Comparison of ENCODE assay signal across 1 cellular context in genomic region chr6:154733610-154734379, GRCh38.
TF ChIP-seq lines count a peak whose summit lies in the region.

No MANE protein-coding gene starts in this region.

TF ChIP-seq in HepG2, 621 proteins besides CTCF, POLR2A, EP300 and RAD21 (continued from another document):
- TF ChIP-seq MXD3 (CRISPR knock-in tag; IDR thresholded peaks at IDR 0.05) (peak; percentile 32), ZNF225 (CRISPR knock-in tag; IDR thresholded peaks at IDR 0.05) (peak; percentile 78; the same call in 1 of the 2 replicates), BCL3 (CRISPR knock-in tag; IDR thresholded peaks at IDR 0.05) (no peak), ZNF703 (CRISPR knock-in tag; IDR thresholded peaks at IDR 0.05; ENCODE audit: borderline replicate concordance) (peak; percentile 83; the same call in 1 of the 2 replicates), ZNF670 (CRISPR knock-in tag; IDR thresholded peaks at IDR 0.05; ENCODE audit: borderline replicate concordance) (peak; percentile 53), MAFK (conservative IDR thresholded peaks at IDR 0.05 in 1 of 2, IDR thresholded peaks at IDR 0.05 in 1 of 2; ENCODE audit: low read length in 2 of 2) (no peak), ZNF747 (CRISPR knock-in tag; IDR thresholded peaks at IDR 0.05; ENCODE audit: borderline replicate concordance) (no peak; the same call in 1 of the 2 replicates), ZNF556 (CRISPR knock-in tag; IDR thresholded peaks at IDR 0.05; ENCODE audit: borderline replicate concordance) (no peak; the same call in 1 of the 2 replicates), MYC (CRISPR knock-in tag; IDR thresholded peaks at IDR 0.05; ENCODE audit: borderline replicate concordance) (peak; percentile 58; the same call in 1 of the 2 replicates), ZSCAN30 (CRISPR knock-in tag; IDR thresholded peaks at IDR 0.05) (0 out of 2 replicates have a peak, but pooled peaks have one; percentile 53), ATF7-NPFF (CRISPR knock-in tag; IDR thresholded peaks at IDR 0.05; ENCODE audit: low read depth) (peak; percentile 57; the same call in 1 of the 2 replicates), KLF11 (CRISPR knock-in tag; IDR thresholded peaks at IDR 0.05) (peak; percentile 58; the same call in 1 of the 2 replicates), YY1 (IDR thresholded peaks at IDR 0.05; ENCODE audit: insufficient read depth, insufficient replicate concordance, low read depth, low read length) (peak; percentile 79), NFIC (IDR thresholded peaks at IDR 0.05; ENCODE audit: low read length) (no peak), NFE2L1 (CRISPR knock-in tag; IDR thresholded peaks at IDR 0.05; ENCODE audit: borderline replicate concordance) (no peak; the same call in 1 of the 2 replicates), ASH2L (IDR thresholded peaks at IDR 0.05; ENCODE audit: insufficient read length, low read depth, low read length) (peak; percentile 87), ARID4A (CRISPR knock-in tag; IDR thresholded peaks at IDR 0.05; ENCODE audit: borderline replicate concordance) (peak; percentile 76), TMF1 (CRISPR knock-in tag; IDR thresholded peaks at IDR 0.05; ENCODE audit: low read depth) (peak; percentile 69; the same call in 1 of the 2 replicates), ZNF580 (CRISPR knock-in tag; IDR thresholded peaks at IDR 0.05; ENCODE audit: borderline replicate concordance, low read depth) (0 out of 2 replicates have a peak, but pooled peaks have one; percentile 3), KDM5B (CRISPR knock-in tag; IDR thresholded peaks at IDR 0.05; ENCODE audit: borderline replicate concordance) (peak; percentile 38; the same call in 1 of the 2 replicates), HNRNPUL1 (IDR thresholded peaks at IDR 0.05; ENCODE audit: low read depth, low read length) (no peak), ZNF484 (CRISPR knock-in tag; IDR thresholded peaks at IDR 0.05; ENCODE audit: borderline replicate concordance, low read depth) (no peak), CREM (IDR thresholded peaks at IDR 0.05) (peak; percentile 79), CREM (CRISPR knock-in tag; IDR thresholded peaks at IDR 0.05) (no peak), CC2D1A (CRISPR knock-in tag; IDR thresholded peaks at IDR 0.05) (no peak), ZSCAN22 (CRISPR knock-in tag; IDR thresholded peaks at IDR 0.05) (no peak), ETV5 (CRISPR knock-in tag; IDR thresholded peaks at IDR 0.05; ENCODE audit: borderline replicate concordance) (0 out of 2 replicates have a peak, but pooled peaks have one; percentile 10), TGIF2 (CRISPR knock-in tag; IDR thresholded peaks at IDR 0.05) (no peak; the same call in 1 of the 2 replicates), RBFOX2 (IDR thresholded peaks at IDR 0.05; ENCODE audit: low read depth, low read length) (peak; percentile 96), MTF2 (CRISPR knock-in tag; IDR thresholded peaks at IDR 0.05; ENCODE audit: borderline replicate concordance) (peak; percentile 89), ZNF652 (CRISPR knock-in tag; IDR thresholded peaks at IDR 0.05; ENCODE audit: borderline replicate concordance, low read depth) (no peak), ZNF501 (CRISPR knock-in tag; IDR thresholded peaks at IDR 0.05) (no peak), SETDB1 (CRISPR knock-in tag; IDR thresholded peaks at IDR 0.05; ENCODE audit: borderline replicate concordance) (no peak), MZF1 (CRISPR knock-in tag; IDR thresholded peaks at IDR 0.05; ENCODE audit: borderline replicate concordance) (no peak), SOX13 (IDR thresholded peaks at IDR 0.05) (no peak; the same call in 1 of the 2 replicates), SOX13 (CRISPR knock-in tag; conservative IDR thresholded peaks at IDR 0.05 in 1 of 2, IDR thresholded peaks at IDR 0.05 in 1 of 2) (0 out of 4 replicates have a peak, but pooled peaks of 1 of the 2 experiments have one; percentile 3), ZFX (CRISPR knock-in tag; IDR thresholded peaks at IDR 0.05; ENCODE audit: low read depth) (peak; percentile 96), ZNF713 (CRISPR knock-in tag; IDR thresholded peaks at IDR 0.05) (no peak), CENPX (CRISPR knock-in tag; IDR thresholded peaks at IDR 0.05) (no peak), DMAP1 (CRISPR knock-in tag; IDR thresholded peaks at IDR 0.05) (peak; percentile 95), SMYD3 (CRISPR knock-in tag; IDR thresholded peaks at IDR 0.05) (peak; percentile 70; the same call in 1 of the 2 replicates), MXD4 (CRISPR knock-in tag; IDR thresholded peaks at IDR 0.05) (no peak), ZFYVE20 (CRISPR knock-in tag; IDR thresholded peaks at IDR 0.05; ENCODE audit: borderline replicate concordance, low read depth) (no peak), GTF3A (CRISPR knock-in tag; conservative IDR thresholded peaks at IDR 0.05) (no peak), ZSCAN20 (CRISPR knock-in tag; IDR thresholded peaks at IDR 0.05; ENCODE audit: borderline replicate concordance) (no peak), ZBTB1 (CRISPR knock-in tag; IDR thresholded peaks at IDR 0.05; ENCODE audit: borderline replicate concordance) (no peak), IKZF1 (IDR thresholded peaks at IDR 0.05) (no peak), FOSL1 (CRISPR knock-in tag; IDR thresholded peaks at IDR 0.05; ENCODE audit: borderline replicate concordance) (no peak), KLF16 (CRISPR knock-in tag; IDR thresholded peaks at IDR 0.05) (peak; percentile 38 to 86; a peak in 3 of 4 replicates), RXRB (CRISPR knock-in tag; IDR thresholded peaks at IDR 0.05; ENCODE audit: borderline replicate concordance) (peak; percentile 8; the same call in 1 of the 2 replicates), PAXIP1 (CRISPR knock-in tag; conservative IDR thresholded peaks at IDR 0.05) (peak; percentile 25; the same call in 1 of the 2 replicates), PITX1 (CRISPR knock-in tag; IDR thresholded peaks at IDR 0.05) (0 out of 2 replicates have a peak, but pooled peaks have one; percentile 24), MAZ (IDR thresholded peaks at IDR 0.05; ENCODE audit: borderline replicate concordance, low read depth, low read length) (peak; percentile 97), MAZ (CRISPR knock-in tag; IDR thresholded peaks at IDR 0.05; ENCODE audit: low read depth) (peak; percentile 73; the same call in 1 of the 2 replicates), IRX3 (CRISPR knock-in tag; IDR thresholded peaks at IDR 0.05; ENCODE audit: borderline replicate concordance, low read depth) (peak; percentile 50; the same call in 1 of the 2 replicates)
- TF ChIP-seq, protein P1, sequence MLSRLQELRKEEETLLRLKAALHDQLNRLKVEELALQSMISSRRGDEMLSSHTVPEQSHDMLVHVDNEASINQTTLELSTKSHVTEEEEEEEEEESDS (CRISPR knock-in tag; IDR thresholded peaks at IDR 0.05; ENCODE audit: borderline replicate concordance) = no peak
- TF ChIP-seq, protein P2, sequence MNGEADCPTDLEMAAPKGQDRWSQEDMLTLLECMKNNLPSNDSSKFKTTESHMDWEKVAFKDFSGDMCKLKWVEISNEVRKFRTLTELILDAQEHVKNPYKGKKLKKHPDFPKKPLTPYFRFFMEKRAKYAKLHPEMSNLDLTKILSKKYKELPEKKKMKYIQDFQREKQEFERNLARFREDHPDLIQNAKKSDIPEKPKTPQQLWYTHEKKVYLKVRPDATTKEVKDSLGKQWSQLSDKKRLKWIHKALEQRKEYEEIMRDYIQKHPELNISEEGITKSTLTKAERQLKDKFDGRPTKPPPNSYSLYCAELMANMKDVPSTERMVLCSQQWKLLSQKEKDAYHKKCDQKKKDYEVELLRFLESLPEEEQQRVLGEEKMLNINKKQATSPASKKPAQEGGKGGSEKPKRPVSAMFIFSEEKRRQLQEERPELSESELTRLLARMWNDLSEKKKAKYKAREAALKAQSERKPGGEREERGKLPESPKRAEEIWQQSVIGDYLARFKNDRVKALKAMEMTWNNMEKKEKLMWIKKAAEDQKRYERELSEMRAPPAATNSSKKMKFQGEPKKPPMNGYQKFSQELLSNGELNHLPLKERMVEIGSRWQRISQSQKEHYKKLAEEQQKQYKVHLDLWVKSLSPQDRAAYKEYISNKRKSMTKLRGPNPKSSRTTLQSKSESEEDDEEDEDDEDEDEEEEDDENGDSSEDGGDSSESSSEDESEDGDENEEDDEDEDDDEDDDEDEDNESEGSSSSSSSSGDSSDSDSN (CRISPR knock-in tag; IDR thresholded peaks at IDR 0.05) = peak; percentile 11; the same call in 1 of the 2 replicates
- TF ChIP-seq, protein P3, sequence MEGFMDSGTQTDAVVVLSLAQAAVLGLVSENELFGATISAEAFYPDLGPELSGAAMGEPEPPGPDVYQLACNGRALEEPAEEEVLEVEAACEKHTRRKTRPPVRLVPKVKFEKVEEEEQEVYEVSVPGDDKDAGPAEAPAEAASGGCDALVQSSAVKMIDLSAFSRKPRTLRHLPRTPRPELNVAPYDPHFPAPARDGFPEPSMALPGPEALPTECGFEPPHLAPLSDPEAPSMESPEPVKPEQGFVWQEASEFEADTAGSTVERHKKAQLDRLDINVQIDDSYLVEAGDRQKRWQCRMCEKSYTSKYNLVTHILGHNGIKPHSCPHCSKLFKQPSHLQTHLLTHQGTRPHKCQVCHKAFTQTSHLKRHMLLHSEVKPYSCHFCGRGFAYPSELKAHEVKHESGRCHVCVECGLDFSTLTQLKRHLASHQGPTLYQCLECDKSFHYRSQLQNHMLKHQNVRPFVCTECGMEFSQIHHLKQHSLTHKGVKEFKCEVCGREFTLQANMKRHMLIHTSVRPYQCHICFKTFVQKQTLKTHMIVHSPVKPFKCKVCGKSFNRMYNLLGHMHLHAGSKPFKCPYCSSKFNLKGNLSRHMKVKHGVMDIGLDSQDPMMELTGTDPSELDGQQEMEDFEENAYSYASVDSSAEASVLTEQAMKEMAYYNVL (CRISPR knock-in tag; IDR thresholded peaks at IDR 0.05; ENCODE audit: borderline replicate concordance) = 0 out of 2 replicates have a peak, but pooled peaks have one; percentile 48
TF ChIP-seq in HepG2: peak in this region for 234.
